In the genomic region with DNA sequence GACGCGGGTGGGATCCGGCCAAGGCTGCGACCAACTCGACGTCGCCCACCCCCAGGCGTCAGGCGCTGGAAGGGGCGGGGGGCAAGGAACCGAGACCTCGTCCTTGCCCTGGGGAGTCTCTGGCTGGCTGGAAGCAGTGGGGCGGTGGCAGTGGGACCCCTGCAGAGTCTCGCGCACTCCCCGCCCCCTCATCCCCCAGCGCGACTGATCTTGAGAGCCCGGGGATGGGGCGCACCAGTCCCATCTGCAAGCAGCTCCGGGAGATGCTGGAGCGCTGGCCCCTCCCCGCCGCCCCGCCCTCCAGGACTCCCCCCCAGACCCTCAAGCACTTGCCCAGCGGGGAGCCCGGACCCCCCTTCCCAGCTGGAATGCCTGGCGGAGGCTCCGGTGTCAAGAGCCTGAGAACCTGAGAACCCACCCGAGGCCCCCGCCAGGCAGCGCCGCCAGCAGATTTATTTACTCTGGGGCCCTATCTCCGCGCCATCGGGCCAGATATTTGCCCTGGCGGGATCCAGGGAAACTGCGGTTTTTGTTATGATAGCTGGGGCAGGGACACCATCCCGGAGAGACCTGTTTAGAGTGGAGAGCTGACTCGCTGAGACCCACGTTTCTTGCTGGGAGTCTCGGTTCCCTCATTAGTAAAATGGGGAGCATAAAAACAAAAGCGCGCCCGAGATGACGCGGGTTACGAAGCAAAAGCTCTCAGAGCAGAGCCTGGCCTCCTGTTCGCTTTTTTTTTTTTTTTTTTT, we compare ENCODE assay signal across 8 cellular contexts. TPM values are rescaled to one million over a fixed set of nuclear protein-coding genes. Genes with fewer than 3 reads are reported as not detected.
DNase-seq lines count a peak whose midpoint lies in the region; ATAC-seq and TF ChIP-seq lines count a peak whose summit lies in the region.

No MANE protein-coding gene starts in this region.

- no peak overlapping the region for H4K5ac ChIP-seq in mesendoderm (ENCODE audit: low read length)

- H3K56ac ChIP-seq in mesendoderm (ENCODE audit: low read length) = peak overlapping the region; percentile 78

- H3K36me3 ChIP-seq in HUES6 (ENCODE audit: control insufficient read depth, insufficient read depth, low read length) (no peaks in the 10 kb centered on the region), adipocyte (ENCODE audit: control insufficient read depth, insufficient read depth, low read length, severe bottlenecking) (no peaks in the 10 kb centered on the region), mesendoderm (ENCODE audit: control insufficient read depth, insufficient read depth, low read length) (no peaks in the 10 kb centered on the region), tibial artery (no peaks in the 10 kb centered on the region)

- H3K27ac ChIP-seq in HUES6 (ENCODE audit: low read depth, low read length) = no peak overlapping the region
- peak overlapping the region; percentile 88 for H3K27ac ChIP-seq in mesendoderm (ENCODE audit: low read depth, low read length)
- H3K27ac ChIP-seq in tibial artery = no peak overlapping the region

- peak overlapping the region; percentile 49 for H3K4me3 ChIP-seq in HUES6 (ENCODE audit: low read depth, low read length)
- peak overlapping the region; percentile 58 for H3K4me3 ChIP-seq in adipocyte (ENCODE audit: low read length)
- H3K4me3 ChIP-seq in mesendoderm (ENCODE audit: low read length) = no peak overlapping the region
- H3K4me3 ChIP-seq in tibial artery = peak overlapping the region in 1 of 2 donors; percentile 34

- TF ChIP-seq CTCF in CD14-positive monocyte (IDR thresholded peaks at IDR 0.05) (no peak), tibial artery (IDR thresholded peaks at IDR 0.05) (no peak)

- H3K9ac ChIP-seq in HUES6 (ENCODE audit: low read length) (peak overlapping the region; percentile 3), adipocyte (ENCODE audit: low read length) (no peak overlapping the region), mesendoderm (ENCODE audit: low read length) (peak overlapping the region; percentile 60)

- no peak overlapping the region for H4K8ac ChIP-seq in mesendoderm (ENCODE audit: low read depth, low read length)

- H3K4me1 Mint-ChIP-seq in CD14-positive monocyte = peaks cover 6% of the 10 kb centered on the region

- H2AK5ac ChIP-seq in mesendoderm (ENCODE audit: low read length) = no peak overlapping the region

- ATAC-seq in GM18498 (IDR thresholded peaks at IDR 0.05; ENCODE audit: unreplicated experiment) (no peak), HG02623 (IDR thresholded peaks at IDR 0.05; ENCODE audit: unreplicated experiment) (no peak)

- H3K27ac Mint-ChIP-seq in CD14-positive monocyte = no peak overlapping the region

- H3K4ac ChIP-seq in mesendoderm (ENCODE audit: low read depth, low read length) = peak overlapping the region; percentile 65

- peak overlapping the region; percentile 29 for H3K4me2 ChIP-seq in mesendoderm (ENCODE audit: low read length)

- H3K9me3 ChIP-seq in HUES6 (ENCODE audit: control insufficient read depth, insufficient read depth, low read depth, low read length) = peaks cover 29% of the 10 kb centered on the region
- peaks cover 31% of the 10 kb centered on the region for H3K9me3 ChIP-seq in adipocyte (ENCODE audit: control insufficient read depth, low read length)
- peaks cover 0 to 28% (median 19%) of the 10 kb centered on the region in 3 donors for H3K9me3 ChIP-seq in tibial artery

- H2BK5ac ChIP-seq in mesendoderm (ENCODE audit: low read length) = no peak overlapping the region

- DNase-seq in CD14-positive monocyte (ENCODE audit: low spot score) (no peak), adipocyte (ENCODE audit: low read depth) (peak; percentile 59), mesendoderm (peak; percentile 89), tibial artery (no peak), hypothalamus (lab: John Stamatoyannopoulos, UW) (no peak)

- H3K23ac ChIP-seq in mesendoderm (ENCODE audit: low read length) = no peak overlapping the region

- H3K4me3 Mint-ChIP-seq in CD14-positive monocyte = peak overlapping the region; percentile 59 to 85

- intact Hi-C loops in CD14-positive monocyte (cut with micrococcal nuclease) = no loop called here
- intact Hi-C loops in tibial artery (cut with DNase I; ENCODE audit: low total_unique reads) = no loop called here

- no peaks in the 10 kb centered on the region for H3K79me1 ChIP-seq in mesendoderm (ENCODE audit: low read length)

- H3K27me3 Mint-ChIP-seq in CD14-positive monocyte (ENCODE audit: low read depth in 3 of 3) = peaks cover 69 to 78% (median 73%) of the 10 kb centered on the region in 3 donors

- no CpG with 5 or more reads among the region's 49 CpGs for WGBS in mesendoderm (ENCODE audit: extremely low coverage, insufficient coverage, low lambda C conversion rate)

- peaks cover 15 to 65% (median 50%) of the 10 kb centered on the region in 7 donors for H3K9me3 Mint-ChIP-seq in CD14-positive monocyte

- peak overlapping the region; percentile 33 for H2BK120ac ChIP-seq in mesendoderm (ENCODE audit: low read depth, low read length)

- peaks cover 33% of the 10 kb centered on the region for H3K27me3 ChIP-seq in HUES6 (ENCODE audit: control insufficient read depth, insufficient read depth, low read length)
- H3K27me3 ChIP-seq in adipocyte (replicated peaks; ENCODE audit: control insufficient read depth, insufficient read depth, low read length) = peaks cover 27% of the 10 kb centered on the region
- peaks cover 2% of the 10 kb centered on the region for H3K27me3 ChIP-seq in mesendoderm (ENCODE audit: insufficient read depth, low read length, poor library complexity)
- H3K27me3 ChIP-seq in tibial artery = peaks cover 3 to 54% of the 10 kb centered on the region in 2 donors

- H3K79me2 ChIP-seq in mesendoderm (ENCODE audit: control insufficient read depth, insufficient read depth, low read length) = no peaks in the 10 kb centered on the region

- peak overlapping the region; percentile 24 for H3K18ac ChIP-seq in mesendoderm (ENCODE audit: low read length)

- H3K4me1 ChIP-seq in HUES6 (ENCODE audit: control insufficient read depth, insufficient read depth, low read length) (no peaks in the 10 kb centered on the region), adipocyte (ENCODE audit: control insufficient read depth, insufficient read depth, low read length) (no peaks in the 10 kb centered on the region), mesendoderm (ENCODE audit: control insufficient read depth, low read depth, low read length) (no peaks in the 10 kb centered on the region), tibial artery (peaks cover 0 to 22% (median 15%) of the 10 kb centered on the region in 4 donors)

- H3K36me3 Mint-ChIP-seq in CD14-positive monocyte = peaks cover 10 to 16% of the 10 kb centered on the region in 2 donors

- H2BK15ac ChIP-seq in mesendoderm (replicated peaks; ENCODE audit: low read depth) = no peak overlapping the region

RNA-seq across cellular contexts. Expression of a gene that starts 1.2 kb away (rescaled TPM):
- not detected for polyA plus RNA-seq in CD14-positive monocyte
- polyA plus RNA-seq in mesendoderm (2013, experiment 1 of 2) = 4.0 TPM
- polyA plus RNA-seq in mesendoderm (2013, experiment 2 of 2) = 3.7 TPM

RNA-seq across cellular contexts. Expression of a gene that starts 15.4 kb away (rescaled TPM):
- 10 to 100 TPM; 15.9 to 16.3 TPM for polyA plus RNA-seq in CD14-positive monocyte
- 26.6 TPM for polyA plus RNA-seq in mesendoderm (2013, experiment 1 of 2)
- polyA plus RNA-seq in mesendoderm (2013, experiment 2 of 2) = 28.1 TPM

RNA-seq across cellular contexts. Expression of a gene that starts 43.8 kb away (rescaled TPM):
- polyA plus RNA-seq in CD14-positive monocyte = 1 to 10 TPM; 5.9 to 7.5 TPM
- polyA plus RNA-seq in mesendoderm (2013, experiment 1 of 2) = 9.3 TPM
- 9.4 TPM for polyA plus RNA-seq in mesendoderm (2013, experiment 2 of 2)

Comparison
In these comparisons a context has a peak if more than half of its experiments do, and no peak if none do; other contexts are left out.
1. DNase-seq: peak in adipocyte (single experiment) and mesendoderm (single experiment); none in CD14-positive monocyte (single experiment), tibial artery (0 of 2) and hypothalamus (0 of 51).